ENCODE assay signal across 18 cellular contexts in the genomic region with DNA sequence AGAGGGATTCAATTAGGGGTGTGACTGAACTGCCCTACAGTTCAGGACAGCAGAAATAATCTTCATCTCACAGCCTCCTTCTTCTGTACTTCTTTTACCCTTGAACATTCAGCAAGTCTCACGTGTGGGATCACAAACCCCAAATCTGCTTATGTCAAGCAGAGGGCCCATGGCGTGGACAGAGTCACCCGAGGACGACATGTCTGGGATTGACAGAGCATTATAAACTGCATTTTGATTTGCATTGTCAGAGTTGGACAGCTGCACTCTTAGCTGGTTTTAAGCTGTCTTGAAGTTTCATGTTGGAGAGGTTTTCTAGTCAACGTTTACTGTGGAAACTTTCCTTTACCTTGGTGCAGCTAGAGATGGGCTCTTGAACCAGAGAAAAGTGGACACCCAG. TPM values are rescaled to one million over a fixed set of nuclear protein-coding genes. Genes with fewer than 3 reads are reported as not detected.
A peak's percentile ranks its signal among the peaks of the same experiment; 100 is the strongest.
DNase-seq lines count a peak whose midpoint lies in the region; ATAC-seq, FAIRE-seq and TF ChIP-seq lines count a peak whose summit lies in the region.
"Had no signal": no experiment of that assay in that cellular context is flagged by ENCODE, and none has a peak within 500 bp of the region (broad histone marks: within the 10 kb centered on the region; RNA-seq: fewer than 3 reads in every experiment).

No MANE protein-coding gene starts in this region.

- in situ Hi-C loops in GM12878 (cut with MboI) = no loop called here

- ATAC-seq in heart right ventricle = no peak
- no peak for ATAC-seq in left cardiac atrium
- ATAC-seq in GM12878 = no peak
- ATAC-seq: Panc1 had no signal

- 39 to 64% methylated on average over 5 of the region's 5 CpGs for WGBS in heart right ventricle, 2 donors
- WGBS in GM12878 (ENCODE audit: insufficient coverage, insufficient replicate concordance, low lambda C conversion rate, missing lambda C conversion rate) = 88% methylated on average over 5 of the region's 5 CpGs

- TF ChIP-seq RAD21 in GM12878 (IDR thresholded peaks at IDR 0.05; ENCODE audit: insufficient read depth, low read depth, low read length) = no peak

- H3K4me1 ChIP-seq in heart right ventricle (peaks cover 5 to 71% (median 55%) of the 10 kb centered on the region in 9 donors), GM12878 (ENCODE audit: control insufficient read depth, insufficient read depth, low read length) (peaks cover 91% of the 10 kb centered on the region)

- RAD21 ChIA-PET in GM12878 (lab: Charles Lee; ENCODE audit: unreplicated experiment) = interaction anchor here (0.6 to 2.0 kb wide), 4 partner anchors 26 to 162 kb away, joined by 3 to 9 read pairs (median 5); no protein-coding TSS in a partner anchor

- no peak for TF ChIP-seq POLR2A in GM12878 (IDR thresholded peaks at IDR 0.05; ENCODE audit: low read depth, low read length)

- H3K27me3 ChIP-seq in heart right ventricle = no peaks in the 10 kb centered on the region
- no peaks in the 10 kb centered on the region for H3K27me3 ChIP-seq in GM12878 (replicated peaks in 1 of 2; ENCODE audit: control insufficient read depth in 2 of 2, insufficient read depth in 2 of 2, low read length in 1 of 2)

- TF ChIP-seq EP300 in GM12878 (IDR thresholded peaks at IDR 0.05; ENCODE audit: borderline replicate concordance in 1 of 2, control insufficient read depth in 1 of 2, low read depth in 2 of 2, low read length in 2 of 2) = no peak

- POLR2A ChIA-PET in GM12878 (lab: Charles Lee) = interaction anchor here (0.6 to 0.8 kb wide), 2 partner anchors 34 to 132 kb away, joined by 4 to 8 read pairs; no protein-coding TSS in a partner anchor

- DNase-seq in heart right ventricle (no peak), left cardiac atrium (no peak), GM19239 (ENCODE audit: insufficient read length, low spot score) (no peak), GM12878 (ENCODE audit: low read depth, low spot score) (no peak), NCI-H345 treated with DMSO at 0.1 percent for 48 hours (lab: John Stamatoyannopoulos, UW; ENCODE audit: unreplicated experiment) (no peak), superior temporal gyrus (ENCODE audit: extremely low spot score) (no peak), NCI-H1105 treated with DMSO at 0.1 percent for 48 hours (lab: John Stamatoyannopoulos, UW) (no peak)
- DNase-seq: COR-L47, NCI-H1417, NCI-H2029, NCI-H510A, NCI-H774 had no signal

- intact Hi-C loops in heart right ventricle (cut with DNase I) = no loop called here
- intact Hi-C loops in left cardiac atrium (cut with DNase I) = no loop called here
- intact Hi-C loops in GM12878 (cut with micrococcal nuclease; ENCODE audit: unreplicated experiment) = no loop called here

- TF ChIP-seq CTCF in heart right ventricle (IDR thresholded peaks at IDR 0.05) (no peak), GM12878 (IDR thresholded peaks at IDR 0.05 in 2 of 3, conservative IDR thresholded peaks at IDR 0.05 in 1 of 3; ENCODE audit: control insufficient read depth in 2 of 3, extremely low read depth in 1 of 3, insufficient read depth in 1 of 3, low read depth in 3 of 3, low read length in 3 of 3) (no peak)

- H3K79me2 ChIP-seq in GM12878 (ENCODE audit: control insufficient read depth, insufficient read depth, low read length) = peaks cover 78% of the 10 kb centered on the region

- H3K4me3 ChIP-seq in heart right ventricle = no peak overlapping the region
- H3K4me3 ChIP-seq in GM12878 = no peak overlapping the region
- H3K4me3 ChIP-seq: SK-N-MC had no signal

- no peak overlapping the region for H3K9ac ChIP-seq in GM12878 (ENCODE audit: control insufficient read depth, insufficient read depth, low read length)

- peak overlapping the region; percentile 34 for H3K4me2 ChIP-seq in GM12878 (ENCODE audit: control insufficient read depth, insufficient read depth)

- no peaks in the 10 kb centered on the region for H3K9me3 ChIP-seq in heart right ventricle
- peaks cover 1% of the 10 kb centered on the region; the same call in 1 of the 3 replicates for H3K9me3 ChIP-seq in GM12878 (replicated peaks; ENCODE audit: control insufficient read depth, insufficient read depth, low read length)

- no peak overlapping the region for H2AFZ ChIP-seq in GM12878 (ENCODE audit: control insufficient read depth, low read depth, low read length)

- no peaks in the 10 kb centered on the region for H4K20me1 ChIP-seq in GM12878 (ENCODE audit: control insufficient read depth, insufficient read depth)

- FAIRE-seq in GM19239 (lab: Jason Lieb, UNC) (peak; percentile 35), GM12878 (lab: Jason Lieb, UNC) (no peak)
- FAIRE-seq: A204.1, H1 had no signal

- H3K36me3 ChIP-seq in heart right ventricle (no peaks in the 10 kb centered on the region), GM12878 (ENCODE audit: control insufficient read depth in 2 of 2, insufficient read depth in 2 of 2, low read length in 1 of 2) (peaks cover 4 to 23% of the 10 kb centered on the region in 2 experiments)

- H3K27ac ChIP-seq in heart right ventricle = peak overlapping the region in 8 of 10 donors; percentile 30 to 72 (median 50)
- peak overlapping the region; percentile 95 for H3K27ac ChIP-seq in GM12878 (ENCODE audit: control insufficient read depth, insufficient read depth)
- H3K27ac ChIP-seq: C4-2B, HL-60, SK-N-MC had no signal

- BruUV-seq in GM12878 (replicated peaks; lab: Mats Ljungman, UMichigan) = no TSS peak

- CTCF ChIA-PET in GM12878 (lab: Yijun Ruan, JAX) = interaction anchor here (1.0 to 4.2 kb wide), 6 partner anchors 9 to 181 kb away, joined by 3 to 13 read pairs (median 6); no protein-coding TSS in a partner anchor

- SMC1A ChIA-PET in GM12878 (lab: Charles Lee; ENCODE audit: uncharacterized antibody, unreplicated experiment) = interaction anchor here (0.9 to 2.8 kb wide), 10 partner anchors 9 to 131 kb away, joined by 3 to 13 read pairs (median 5); a partner anchor contains a TSS

TF ChIP-seq in GM12878, 131 proteins besides CTCF, POLR2A, EP300 and RAD21:
- TF ChIP-seq, protein P1, sequence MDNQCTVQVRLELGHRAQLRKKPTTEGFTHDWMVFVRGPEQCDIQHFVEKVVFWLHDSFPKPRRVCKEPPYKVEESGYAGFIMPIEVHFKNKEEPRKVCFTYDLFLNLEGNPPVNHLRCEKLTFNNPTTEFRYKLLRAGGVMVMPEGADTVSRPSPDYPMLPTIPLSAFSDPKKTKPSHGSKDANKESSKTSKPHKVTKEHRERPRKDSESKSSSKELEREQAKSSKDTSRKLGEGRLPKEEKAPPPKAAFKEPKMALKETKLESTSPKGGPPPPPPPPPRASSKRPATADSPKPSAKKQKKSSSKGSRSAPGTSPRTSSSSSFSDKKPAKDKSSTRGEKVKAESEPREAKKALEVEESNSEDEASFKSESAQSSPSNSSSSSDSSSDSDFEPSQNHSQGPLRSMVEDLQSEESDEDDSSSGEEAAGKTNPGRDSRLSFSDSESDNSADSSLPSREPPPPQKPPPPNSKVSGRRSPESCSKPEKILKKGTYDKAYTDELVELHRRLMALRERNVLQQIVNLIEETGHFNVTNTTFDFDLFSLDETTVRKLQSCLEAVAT (IDR thresholded peaks at IDR 0.05) = no peak
- TF ChIP-seq RFX5 (IDR thresholded peaks at IDR 0.05; ENCODE audit: low read depth, low read length) (no peak), CBX5 (IDR thresholded peaks at IDR 0.05; ENCODE audit: low read depth) (no peak), ZNF217 (IDR thresholded peaks at IDR 0.05) (no peak), TARDBP (IDR thresholded peaks at IDR 0.05; ENCODE audit: borderline replicate concordance) (no peak)

RNA-seq across cellular contexts. Expression of a gene that starts 26.4 kb away (rescaled TPM):
- total RNA-seq in heart right ventricle (100 to 1,000 TPM in 3 of 10 donors, 10 to 100 TPM in 7; 68.9 to 111 (median 94.6) TPM), left cardiac atrium (100 to 1,000 TPM; 110 to 142 TPM), GM12878 (2014; rRNA removed) (54.3 and 54.6 TPM in 2 replicates), GM12878 (2014; rRNA removed; fragmentation: Illumina TruSeq; extraction: Trizol) (53.7 and 54.0 TPM in 2 replicates), GM12878 (2021) (104 and 109 TPM in 2 replicates)
- polyA plus RNA-seq in heart right ventricle (10 to 100 TPM in 1 of 2 donors, 1 to 10 TPM in 1; 6.4 to 13.1 TPM), GM12878 (2011; rRNA removed) (30.1 and 31.5 TPM in 2 replicates), GM12878 (2014; fragmentation: Illumina TruSeq; extraction: Trizol) (55.3 and 58.4 TPM in 2 replicates), GM12878 (2014; fragmentation: Nextera tagmentation; extraction: Ambion mirVana) (1 to 10 TPM; 9.1 to 9.8 TPM), GM12878 (2014; rRNA removed) (40.2 and 40.9 TPM in 2 replicates), GM12878 (2016; fragmentation: Nextera tagmentation; extraction: Ambion mirVana) (1 to 10 TPM; 4.9 to 6.3 TPM)
- 135 and 137 TPM in 2 replicates for total RNA-seq in GM12878 (2013; cell fraction: nucleolus; rRNA removed)
- 32.2 TPM for polyA plus RNA-seq in GM12878 (2011; ENCODE audit: low read depth)
- polyA plus RNA-seq in GM12878 (2011; cell fraction: cytosol; rRNA removed) = 34.4 and 35.9 TPM in 2 replicates
- polyA plus RNA-seq in GM12878 (2011; cell fraction: nucleus; rRNA removed) = 27.6 and 27.9 TPM in 2 replicates
- polyA plus RNA-seq in GM12878 (2012) = 33.0 and 39.4 TPM in 2 replicates
- polyA minus RNA-seq in GM12878 (2011; rRNA and poly(A)+ RNA removed) = 126 and 130 TPM in 2 replicates
- polyA minus RNA-seq in GM12878 (2011; cell fraction: cytosol; rRNA and poly(A)+ RNA removed) = 31.1 and 35.7 TPM in 2 replicates
- 117 and 129 TPM in 2 replicates for polyA minus RNA-seq in GM12878 (2011; cell fraction: nucleus; rRNA and poly(A)+ RNA removed)
